ENCODE assay signal across 8 cellular contexts in genomic region chr6:27518881-27519795, GRCh38. TPM values are rescaled to one million over a fixed set of nuclear protein-coding genes. Genes with fewer than 3 reads are reported as not detected.
DNase-seq lines count a peak whose midpoint lies in the region; ATAC-seq, FAIRE-seq and TF ChIP-seq lines count a peak whose summit lies in the region.

No MANE protein-coding gene starts in this region.

- DNase-seq in NCI-H345 treated with DMSO at 0.1 percent for 48 hours (lab: John Stamatoyannopoulos, UW; ENCODE audit: unreplicated experiment): peak; percentile 71
- peak; percentile 55 to 66 for DNase-seq in activated CD4-positive, alpha-beta T cell treated with anti-CD3 and anti-CD28 coated beads for 24 hours (ENCODE audit: low read depth in 2 of 2)
- DNase-seq in left lobe of liver (ENCODE audit: low spot score): peak; percentile 62
- DNase-seq in stimulated activated CD4-positive, alpha-beta T cell treated with anti-CD3 and anti-CD28 coated beads, Interleukin-2, amount 100 ng/mL, for 24 hours: peak; percentile 73 to 74

- ATAC-seq in GM18505 (IDR thresholded peaks at IDR 0.05; ENCODE audit: unreplicated experiment) (peak; percentile 60), HG03103 (IDR thresholded peaks at IDR 0.05; ENCODE audit: low read depth, unreplicated experiment) (peak; percentile 52), left lobe of liver (peak; percentile 92)

- H3K4me1 Mint-ChIP-seq in dendritic cell treated with granulocyte-macrophage colony-stimulating factor and Interleukin-4, amounts not matched to agents 40 ng/mL and 50 ng/mL, for 4 days (ENCODE audit: low read depth): no peaks in the 10 kb centered on the region

- no peaks in the 10 kb centered on the region for H3K36me3 Mint-ChIP-seq in dendritic cell treated with granulocyte-macrophage colony-stimulating factor and Interleukin-4, amounts not matched to agents 40 ng/mL and 50 ng/mL, for 4 days (ENCODE audit: low read depth)

- H3K27ac Mint-ChIP-seq in dendritic cell treated with granulocyte-macrophage colony-stimulating factor and Interleukin-4, amounts not matched to agents 40 ng/mL and 50 ng/mL, for 4 days: peak overlapping the region; percentile 81

- H3K9me3 Mint-ChIP-seq in dendritic cell treated with granulocyte-macrophage colony-stimulating factor and Interleukin-4, amounts not matched to agents 40 ng/mL and 50 ng/mL, for 4 days: no peaks in the 10 kb centered on the region

- intact Hi-C loops in dendritic cell treated with granulocyte-macrophage colony-stimulating factor and Interleukin-4, amounts not matched to agents 40 ng/mL and 50 ng/mL, for 4 days (cut with micrococcal nuclease): loop anchor here (1.0 to 5.0 kb wide), 4 partner anchors 40 to 378 kb away; no protein-coding TSS in a partner anchor

- peak; percentile 86 for FAIRE-seq in A204.1 (lab: Jason Lieb, UNC)

- H3K27me3 Mint-ChIP-seq in dendritic cell treated with granulocyte-macrophage colony-stimulating factor and Interleukin-4, amounts not matched to agents 40 ng/mL and 50 ng/mL, for 4 days: peaks cover 33% of the 10 kb centered on the region

- H3K4me3 Mint-ChIP-seq in dendritic cell treated with granulocyte-macrophage colony-stimulating factor and Interleukin-4, amounts not matched to agents 40 ng/mL and 50 ng/mL, for 4 days: peak overlapping the region; percentile 82

- TF ChIP-seq POLR2A in GM18505 (IDR thresholded peaks at IDR 0.05; ENCODE audit: borderline replicate concordance, extremely low read depth, insufficient read depth, insufficient read length): no peak

RNA-seq across cellular contexts. Expression of gene ZNF184, which starts 46.2 kb away (rescaled TPM):
- total RNA-seq in left lobe of liver: 1.5 TPM

Comparison
In these comparisons a context has a peak if more than half of its experiments do, and no peak if none do; other contexts are left out.
1. Peak in every context shown above with its lines: DNase-seq and ATAC-seq.